Comparison of ENCODE assay signal across 9 cellular contexts in the genomic region with DNA sequence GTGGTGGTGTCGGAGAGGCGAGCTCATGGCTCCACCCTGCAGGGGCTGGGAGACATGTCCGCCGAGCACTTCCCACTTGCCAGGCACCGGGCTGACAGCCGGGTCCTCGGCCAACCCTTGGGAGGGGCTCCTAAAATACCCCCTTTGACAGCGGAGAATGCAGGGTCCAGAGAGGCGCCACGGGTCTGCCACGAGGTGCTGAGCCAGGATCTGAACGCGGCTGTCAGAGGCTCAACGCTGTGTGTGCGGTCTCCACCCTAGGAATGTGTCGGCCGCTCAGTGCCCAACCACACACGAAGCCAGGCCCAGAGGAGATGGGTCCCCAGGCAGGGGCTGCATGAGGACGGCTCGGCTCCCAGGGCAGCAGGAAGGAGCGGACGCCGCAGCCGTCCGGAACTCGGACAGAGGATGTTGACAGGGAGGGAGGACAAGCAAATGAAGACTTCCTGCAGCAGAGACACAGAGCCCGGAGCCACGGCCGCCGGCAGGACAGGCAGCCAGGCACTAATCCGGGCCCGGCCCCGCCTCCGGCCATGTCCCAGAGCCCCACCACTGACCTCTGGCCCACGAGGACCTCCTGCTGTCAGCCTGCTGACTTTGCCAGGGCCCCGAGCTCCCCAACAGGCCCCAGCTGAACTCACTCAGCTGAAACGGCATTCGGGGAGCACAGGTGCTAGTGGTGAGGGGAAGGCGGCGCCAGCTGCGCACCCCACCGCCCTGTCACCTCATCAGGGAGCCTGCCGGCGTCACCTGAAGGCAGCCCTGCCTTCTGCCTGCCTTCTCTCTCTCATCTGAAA. TPM values are rescaled to one million over a fixed set of nuclear protein-coding genes. Genes with fewer than 3 reads are reported as not detected.
DNase-seq lines count a peak whose midpoint lies in the region; ATAC-seq, FAIRE-seq and TF ChIP-seq lines count a peak whose summit lies in the region.
"Had no signal": no experiment of that assay in that cellular context is flagged by ENCODE, and none has a peak within 500 bp of the region (broad histone marks: within the 10 kb centered on the region; RNA-seq: fewer than 3 reads in every experiment).

No MANE protein-coding gene starts in this region.

- H3K36me3 ChIP-seq in adipocyte (ENCODE audit: control insufficient read depth, insufficient read depth, low read length, severe bottlenecking) = no peaks in the 10 kb centered on the region
- no peaks in the 10 kb centered on the region for H3K36me3 ChIP-seq in thoracic aorta

- no peak overlapping the region for H3K27ac ChIP-seq in thoracic aorta

- H3K4me1 ChIP-seq in adipocyte (ENCODE audit: control insufficient read depth, insufficient read depth, low read length) (peaks cover 18% of the 10 kb centered on the region), thoracic aorta (ENCODE audit: control insufficient read depth in 1 of 2, low read depth in 2 of 2) (peaks cover 7 to 14% of the 10 kb centered on the region in 2 donors)

- peak overlapping the region; percentile 57 for H3K4me3 ChIP-seq in adipocyte (ENCODE audit: low read length)
- peak overlapping the region; percentile 61 for H3K4me3 ChIP-seq in thoracic aorta

- H3K9ac ChIP-seq in adipocyte (ENCODE audit: low read length) = peak overlapping the region; percentile 37

- no peak for FAIRE-seq in D721Med (lab: Jason Lieb, UNC)
- FAIRE-seq: keratinocyte had no signal

- no peak for TF ChIP-seq CTCF in thoracic aorta (IDR thresholded peaks at IDR 0.05)
- no peak for TF ChIP-seq CTCF in D721Med (IDR thresholded peaks at IDR 0.05; ENCODE audit: insufficient read depth, missing control alignments)

- ATAC-seq in GM21526 (IDR thresholded peaks at IDR 0.05; ENCODE audit: low FRiP score, unreplicated experiment) = peak; percentile 61
- no peak for ATAC-seq in thoracic aorta (ENCODE audit: insufficient number of reproducible peaks, low FRiP score, low read depth)
- no peak for ATAC-seq in GM19467 (IDR thresholded peaks at IDR 0.05; ENCODE audit: unreplicated experiment)

- DNase-seq in adipocyte (ENCODE audit: low read depth) = no peak
- DNase-seq in iris pigment epithelial cell (ENCODE audit: low read depth) = peak; percentile 38
- no peak for DNase-seq in thoracic aorta (ENCODE audit: low spot score)
- DNase-seq in D721Med (ENCODE audit: insufficient read length, low spot score) = no peak
- no peak for DNase-seq in NCI-H524 (lab: John Stamatoyannopoulos, UW)
- DNase-seq in superior temporal gyrus (ENCODE audit: extremely low spot score) = no peak

- H3K9me3 ChIP-seq in adipocyte (ENCODE audit: control insufficient read depth, low read length) = no peaks in the 10 kb centered on the region
- H3K9me3 ChIP-seq in thoracic aorta = no peaks in the 10 kb centered on the region

- H3K27me3 ChIP-seq in adipocyte (replicated peaks; ENCODE audit: control insufficient read depth, insufficient read depth, low read length) (no peaks in the 10 kb centered on the region), thoracic aorta (replicated peaks; ENCODE audit: insufficient read depth) (no peaks in the 10 kb centered on the region)

RNA-seq across cellular contexts. Expression of a gene that starts 12.8 kb away (rescaled TPM):
- total RNA-seq in thoracic aorta = 10 to 100 TPM; 10.1 to 11.5 TPM

RNA-seq across cellular contexts. Expression of a gene that starts 46.0 kb away (rescaled TPM):
- 10 to 100 TPM in 1 of 2 donors, 1 to 10 TPM in 1; 8.8 to 14.6 TPM for total RNA-seq in thoracic aorta
